Comparison of ENCODE assay signal across 8 cellular contexts in the genomic region with DNA sequence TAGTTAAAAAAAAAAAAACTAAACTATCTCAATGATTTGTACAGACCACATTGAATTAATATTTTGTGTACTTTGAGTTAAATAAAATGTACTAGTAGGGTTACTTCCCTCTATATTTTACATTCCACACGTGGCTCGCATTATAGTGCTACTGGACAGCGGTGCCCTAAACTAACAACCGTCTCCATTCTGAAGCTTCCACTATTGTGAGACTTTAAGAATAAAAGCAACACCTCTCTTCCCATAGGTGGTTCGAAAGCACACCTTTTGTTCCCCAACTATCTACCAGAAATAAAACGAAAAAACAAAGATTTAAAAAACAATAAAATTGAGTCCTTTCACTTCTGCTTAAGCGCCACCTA. TPM values are rescaled to one million over a fixed set of nuclear protein-coding genes. Genes with fewer than 3 reads are reported as not detected.
A peak's percentile ranks its signal among the peaks of the same experiment; 100 is the strongest.
DNase-seq lines count a peak whose midpoint lies in the region; ATAC-seq and TF ChIP-seq lines count a peak whose summit lies in the region.

No MANE protein-coding gene starts in this region.

- H3K9ac ChIP-seq in parathyroid adenoma: no peak overlapping the region

- H3K36me3 ChIP-seq in Panc1 (ENCODE audit: control insufficient read depth, insufficient read depth, low read length): no peaks in the 10 kb centered on the region; the same call in none of the 2 replicates
- no peaks in the 10 kb centered on the region for H3K36me3 ChIP-seq in esophagus (ENCODE audit: control insufficient read depth in 2 of 2, insufficient read depth in 2 of 2, low read length in 1 of 2)
- no peaks in the 10 kb centered on the region for H3K36me3 ChIP-seq in parathyroid adenoma (ENCODE audit: control insufficient read depth, insufficient read depth, low read length)

- H3K79me2 ChIP-seq in parathyroid adenoma: peaks cover 17% of the 10 kb centered on the region

- ATAC-seq in Panc1 (no peak), HG03159 (IDR thresholded peaks at IDR 0.05; ENCODE audit: unreplicated experiment) (no peak)

- in situ Hi-C loops in Panc1 (cut with HindIII; ENCODE audit: low pct_unique_long_range_greater_than_20kb, low sequenced_read_pairs): no loop called here

- H3K27me3 ChIP-seq in Panc1 (ENCODE audit: control insufficient read depth, insufficient read depth, low read length) (no peaks in the 10 kb centered on the region), esophagus (ENCODE audit: control insufficient read depth in 1 of 2, insufficient read depth in 2 of 2, low read length in 2 of 2) (no peaks in the 10 kb centered on the region), parathyroid adenoma (ENCODE audit: control insufficient read depth, insufficient read depth, low read length) (no peaks in the 10 kb centered on the region)

- TF ChIP-seq CTCF in GM12875 (IDR thresholded peaks at IDR 0.05; ENCODE audit: borderline replicate concordance, insufficient read depth, low read depth, low read length) (no peak), Panc1 (IDR thresholded peaks at IDR 0.05) (no peak), parathyroid adenoma (IDR thresholded peaks at IDR 0.05) (no peak)

- H3K4me1 ChIP-seq in Panc1 (ENCODE audit: control insufficient read depth, insufficient read depth, low read length): peaks cover 19% of the 10 kb centered on the region
- no peaks in the 10 kb centered on the region for H3K4me1 ChIP-seq in esophagus (ENCODE audit: control insufficient read depth in 2 of 2, insufficient read depth in 2 of 2, low read length in 1 of 2)
- H3K4me1 ChIP-seq in parathyroid adenoma: no peaks in the 10 kb centered on the region

- CTCF ChIA-PET in Panc1 (lab: Charles Lee): interaction anchor here (0.5 to 1.5 kb wide), 3 partner anchors 47 to 526 kb away, joined by 3 to 5 read pairs (median 4); partner anchors contain the start of gene API5

- intact Hi-C loops in Panc1 (cut with micrococcal nuclease; ENCODE audit: unreplicated experiment): no loop called here

- 4 to 7% methylated on average over 7 of the region's 7 CpGs for WGBS in esophagus, 2 donors

- DNase-seq in Panc1 (ENCODE audit: low read depth, low spot score) (no peak), NCI-H1105 treated with DMSO at 0.1 percent for 48 hours (lab: John Stamatoyannopoulos, UW) (no peak), AG08396 (ENCODE audit: low spot score) (no peak)
- no peak for DNase-seq in stimulated activated CD4-positive, alpha-beta T cell treated with anti-CD3 and anti-CD28 coated beads, Interleukin-2, amount 100 ng/mL, for 48 hours

- H3K4me3 ChIP-seq in GM12875 (ENCODE audit: low read depth, low read length): peak overlapping the region; percentile 99
- H3K4me3 ChIP-seq in Panc1 (ENCODE audit: low read depth in 2 of 2, low read length in 2 of 2): peak overlapping the region; percentile 80 to 100
- peak overlapping the region; percentile 80 to 96 for H3K4me3 ChIP-seq in esophagus (ENCODE audit: low read depth in 1 of 2, low read length in 2 of 2)
- H3K4me3 ChIP-seq in parathyroid adenoma (ENCODE audit: low read depth, low read length): peak overlapping the region; percentile 72

- H3K9me3 ChIP-seq in Panc1 (ENCODE audit: control insufficient read depth, insufficient read depth, low read depth, low read length): no peaks in the 10 kb centered on the region
- H3K9me3 ChIP-seq in esophagus (ENCODE audit: control insufficient read depth in 2 of 2, insufficient read depth in 1 of 2, low read depth in 1 of 2, low read length in 1 of 2): no peaks in the 10 kb centered on the region
- no peaks in the 10 kb centered on the region for H3K9me3 ChIP-seq in parathyroid adenoma (ENCODE audit: control insufficient read depth, low read length)

- H3K4me2 ChIP-seq in parathyroid adenoma (ENCODE audit: low read length): peak overlapping the region; percentile 61

- H2AFZ ChIP-seq in parathyroid adenoma: peak overlapping the region; percentile 48

- H3K27ac ChIP-seq in Panc1 (ENCODE audit: low read length) (peak overlapping the region; percentile 98), esophagus (ENCODE audit: low read depth in 2 of 2, low read length in 1 of 2) (peak overlapping the region; percentile 78 to 86), parathyroid adenoma (peak overlapping the region; percentile 64)

- POLR2A ChIA-PET in Panc1 (lab: Charles Lee): interaction anchor here (0.6 to 0.9 kb wide), 6 partner anchors 13 to 761 kb away, joined by 3 to 14 read pairs (median 4); no protein-coding TSS in a partner anchor

- TSS peak; percentile 99 for BruUV-seq in Panc1 (replicated peaks; lab: Mats Ljungman, UMichigan)

RNA-seq across cellular contexts. Expression of gene TTC17, which starts 0.4 kb away (rescaled TPM):
- total RNA-seq in Panc1 (2021; ENCODE audit: unreplicated experiment): 54.2 TPM
- 35.9 TPM for polyA plus RNA-seq in Panc1 (2012; ENCODE audit: insufficient read length)
- 10 to 100 TPM; 20.1 to 32.7 TPM for polyA plus RNA-seq in esophagus

RNA-seq across cellular contexts. Expression of gene API5, which starts 46.5 kb away (rescaled TPM):
- 102 TPM for total RNA-seq in Panc1 (2021; ENCODE audit: unreplicated experiment)
- polyA plus RNA-seq in Panc1 (2012; ENCODE audit: insufficient read length): 51.1 TPM
- 10 to 100 TPM; 20.7 to 32.2 TPM for polyA plus RNA-seq in esophagus
